19 cellular contexts compared by ENCODE assay signal in the genomic region with DNA sequence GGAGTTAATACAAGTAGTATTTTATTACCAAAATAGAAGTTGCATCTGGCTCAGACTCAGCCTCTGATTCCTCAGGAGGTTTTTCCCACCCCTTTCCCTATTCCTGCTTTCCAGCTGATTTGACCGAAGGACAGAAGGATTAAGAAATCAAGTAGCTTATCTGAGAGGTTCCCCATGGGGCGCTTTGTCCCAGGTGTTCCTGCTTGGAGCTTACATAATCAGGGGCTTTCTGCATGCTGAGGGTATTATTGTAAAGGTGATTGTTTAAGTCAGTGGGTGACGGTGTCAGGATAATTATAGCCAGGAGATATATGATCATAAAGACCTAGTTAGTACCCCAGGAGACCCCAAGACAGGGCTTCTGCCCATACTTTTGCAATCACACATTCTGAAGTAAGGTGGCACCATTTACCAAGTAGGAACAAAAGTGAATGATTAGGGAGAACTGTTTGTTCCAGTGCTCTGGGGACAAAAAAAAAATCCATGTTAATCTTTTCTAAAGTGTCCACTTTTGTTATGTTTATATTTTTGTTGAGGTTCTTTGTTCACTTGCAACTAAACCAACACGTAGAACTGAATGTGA.
DNase-seq lines count a peak whose midpoint lies in the region; TF ChIP-seq lines count a peak whose summit lies in the region.
"Had no signal": no experiment of that assay in that cellular context is flagged by ENCODE, and none has a peak within 500 bp of the region (broad histone marks: within the 10 kb centered on the region; RNA-seq: fewer than 3 reads in every experiment).

No MANE protein-coding gene starts in this region.

- H2AFZ ChIP-seq in H9 (ENCODE audit: low read length) (no peak overlapping the region), neuronal stem cell (ENCODE audit: low read length) (no peak overlapping the region)

- peaks cover 0 to under 1% of the 10 kb centered on the region in 2 experiments; a peak in 2 of 5 replicates for H3K9me3 Mint-ChIP-seq in H9
- H3K9me3 Mint-ChIP-seq: activated naive CD4-positive, alpha-beta T cell treated with anti-CD3 and anti-CD28 coated beads, Interleukin-2, amount 10 ng/mL, durations not matched to agents 7 days and 5 days had no signal

- H3K9me3 ChIP-seq in H9 (ENCODE audit: control insufficient read depth, low read depth, low read length) (no peaks in the 10 kb centered on the region), neuronal stem cell (replicated peaks in 1 of 2; ENCODE audit: control insufficient read depth in 2 of 2, insufficient read depth in 1 of 2, low read depth in 1 of 2, low read length in 2 of 2) (no peaks in the 10 kb centered on the region)
- H3K9me3 ChIP-seq: ascending aorta, right atrium auricular region had no signal

- H4K8ac ChIP-seq in H9 (replicated peaks; ENCODE audit: insufficient read length, low read depth, low read length): no peak overlapping the region
- H4K8ac ChIP-seq in neuronal stem cell (ENCODE audit: low read depth, low read length): no peak overlapping the region

- no peak overlapping the region for H2AK5ac ChIP-seq in H9 (ENCODE audit: insufficient read length, low read length)
- no peak overlapping the region for H2AK5ac ChIP-seq in neuronal stem cell (ENCODE audit: low read depth, low read length)

- H3T11ph ChIP-seq in H9 (ENCODE audit: low read length): no peak overlapping the region

- no CpG with 5 or more reads among the region's 4 CpGs for WGBS in H9 (ENCODE audit: extremely low coverage, insufficient read length, low lambda C conversion rate)
- no CpG with 5 or more reads among the region's 4 CpGs for WGBS in neuronal stem cell (ENCODE audit: extremely low coverage in 2 of 2, insufficient read length in 2 of 2, insufficient replicate concordance in 1 of 2), 2 donors

- no peak overlapping the region for H2BK20ac ChIP-seq in H9 (ENCODE audit: low read depth, low read length, poor library complexity, severe bottlenecking)

- H4K91ac ChIP-seq in H9 (ENCODE audit: insufficient read length, low read depth, low read length) (no peak overlapping the region), neuronal stem cell (ENCODE audit: low read depth, low read length, poor library complexity) (no peak overlapping the region)

- H3K18ac ChIP-seq in H9 (ENCODE audit: insufficient read length, low read depth, low read length): no peak overlapping the region
- H3K18ac ChIP-seq in neuronal stem cell (ENCODE audit: low read length): no peak overlapping the region

- intact Hi-C loops in dorsolateral prefrontal cortex (cut with DNase I): no loop called here

- H3K56ac ChIP-seq in H9 (ENCODE audit: insufficient read length, low read depth, low read length): no peak overlapping the region

- TF ChIP-seq CTCF in H9 (conservative IDR thresholded peaks at IDR 0.05) (peak; percentile 46), dorsolateral prefrontal cortex (IDR thresholded peaks at IDR 0.05 in 54 of 56, conservative IDR thresholded peaks at IDR 0.05 in 2 of 56; ENCODE audit: low read depth in 1 of 56, partially characterized antibody in 56 of 56) (peak in 33 of 56 donors; percentile 6 to 60 (median 29))

- H2BK15ac ChIP-seq in H9 (ENCODE audit: low read depth, low read length): no peak overlapping the region
- H2BK15ac ChIP-seq in neuronal stem cell (ENCODE audit: low read length): no peak overlapping the region

- H3K4ac ChIP-seq in H9 (ENCODE audit: low read depth, low read length): no peak overlapping the region
- no peak overlapping the region for H3K4ac ChIP-seq in neuronal stem cell (ENCODE audit: low read length)

- H3K36me3 Mint-ChIP-seq in H9 (ENCODE audit: insufficient read depth in 1 of 3, low read depth in 3 of 3): no peaks in the 10 kb centered on the region
- H3K36me3 Mint-ChIP-seq: activated CD4-positive, alpha-beta memory T cell treated with anti-CD3 and anti-CD28 coated beads for 36 hours; activated naive CD4-positive, alpha-beta T cell treated with anti-CD3 and anti-CD28 coated beads, Interleukin-2, amount 10 ng/mL, durations not matched to agents 7 days and 5 days; mesothelial cell of epicardium; stimulated activated memory B cell treated with anti-CD40 and anti-IgM and Interleukin-4, amounts not matched to agents 10 μg/mL and 1 μg/mL and 100 μg/mL, for 72 hours had no signal

- H3K4me3 Mint-ChIP-seq in H9: no peak overlapping the region
- H3K4me3 Mint-ChIP-seq: activated CD4-positive, alpha-beta memory T cell treated with anti-CD3 and anti-CD28 coated beads for 36 hours; activated naive CD4-positive, alpha-beta T cell treated with anti-CD3 and anti-CD28 coated beads, Interleukin-2, amount 10 ng/mL, durations not matched to agents 7 days and 5 days; mesothelial cell of epicardium; stimulated activated memory B cell treated with anti-CD40 and anti-IgM and Interleukin-4, amounts not matched to agents 10 μg/mL and 1 μg/mL and 100 μg/mL, for 72 hours had no signal

- H3K14ac ChIP-seq in H9 (ENCODE audit: insufficient read depth, low read length): no peak overlapping the region
- H3K14ac ChIP-seq in neuronal stem cell (ENCODE audit: low read length): no peak overlapping the region

- no peaks in the 10 kb centered on the region for H3K23me2 ChIP-seq in H9 (ENCODE audit: insufficient read length, low read depth, low read length, poor library complexity, severe bottlenecking)

- H3K9ac ChIP-seq in H9 (ENCODE audit: extremely low read depth, insufficient read length, low read length) (no peak overlapping the region), neuronal stem cell (ENCODE audit: low read depth, low read length, poor library complexity) (no peak overlapping the region)

- H3K4me1 ChIP-seq in H9 (ENCODE audit: insufficient read depth, low read length) (peaks cover 3% of the 10 kb centered on the region; the same call in 1 of the 2 replicates), neuronal stem cell (ENCODE audit: control insufficient read depth in 2 of 2, insufficient read depth in 1 of 2, low read depth in 1 of 2, low read length in 2 of 2) (peaks cover 0 to 6% of the 10 kb centered on the region in 2 donors)
- H3K4me1 ChIP-seq: right atrium auricular region had no signal

- H4K5ac ChIP-seq in H9 (ENCODE audit: insufficient read length, low read depth, low read length): no peak overlapping the region

- no peaks in the 10 kb centered on the region for H3K27me3 ChIP-seq in H9 (ENCODE audit: insufficient read depth, low read length)
- no peaks in the 10 kb centered on the region for H3K27me3 ChIP-seq in dorsolateral prefrontal cortex
- no peaks in the 10 kb centered on the region for H3K27me3 ChIP-seq in neuronal stem cell (ENCODE audit: control insufficient read depth in 3 of 3, insufficient read depth in 3 of 3, low read depth in 1 of 3, low read length in 3 of 3)
- H3K27me3 ChIP-seq: ascending aorta, right atrium auricular region had no signal

- no peaks in the 10 kb centered on the region for H4K20me1 ChIP-seq in H9 (ENCODE audit: control insufficient read depth, insufficient read depth, insufficient read length)

- H3K4me3 ChIP-seq in dorsolateral prefrontal cortex: no peak overlapping the region
- no peak overlapping the region for H3K4me3 ChIP-seq in neuronal stem cell (ENCODE audit: low read length in 2 of 2)
- H3K4me3 ChIP-seq: ascending aorta, right atrium auricular region had no signal

- H3K79me1 ChIP-seq in H9 (ENCODE audit: insufficient read depth, low read depth, low read length, poor library complexity, severe bottlenecking) (no peaks in the 10 kb centered on the region), neuronal stem cell (ENCODE audit: low read depth, low read length) (no peaks in the 10 kb centered on the region)

- no peak for DNase-seq in H9
- peak; percentile 71 for DNase-seq in NCI-H2171 treated with DMSO at 0.1 percent for 48 hours (lab: John Stamatoyannopoulos, UW)
- DNase-seq in dorsolateral prefrontal cortex: no peak
- DNase-seq in neuronal stem cell (ENCODE audit: low spot score): peak; percentile 49
- no peak for DNase-seq in activated CD4-positive, alpha-beta T cell treated with anti-CD3 and anti-CD28 coated beads, Interleukin-2, amount 50 U/mL, for 48 hours
- no peak for DNase-seq in activated CD4-positive, alpha-beta T cell treated with anti-CD3 and anti-CD28 coated beads for 1 hour
- no peak for DNase-seq in NCI-H187 (lab: John Stamatoyannopoulos, UW)
- DNase-seq in activated naive CD4-positive, alpha-beta T cell (lab: John Stamatoyannopoulos, UW): no peak
- DNase-seq: activated CD4-positive, alpha-beta memory T cell treated with anti-CD3 and anti-CD28 coated beads for 36 hours; activated naive CD4-positive, alpha-beta T cell treated with anti-CD3 and anti-CD28 coated beads, Interleukin-2, amount 10 ng/mL, durations not matched to agents 7 days and 5 days; AML-193; left cardiac atrium; NCI-H2029; RPMI8226; stimulated activated CD4-positive, alpha-beta T cell treated with anti-CD3 and anti-CD28 coated beads, Interleukin-15, amount 100 ng/mL, for 24 hours had no signal

- H3K79me2 ChIP-seq in H9 (ENCODE audit: insufficient read depth, low read length): no peaks in the 10 kb centered on the region

- H3K27ac ChIP-seq in H9 (ENCODE audit: insufficient read length, low read depth, low read length) (no peak overlapping the region), dorsolateral prefrontal cortex (no peak overlapping the region), neuronal stem cell (replicated peaks; ENCODE audit: low read length) (no peak overlapping the region)
- H3K27ac ChIP-seq: ascending aorta, right atrium auricular region had no signal

- H2BK12ac ChIP-seq in H9 (ENCODE audit: insufficient read length, low read depth, low read length) (no peak overlapping the region), neuronal stem cell (ENCODE audit: low read length) (no peak overlapping the region)

- peaks cover 87% of the 10 kb centered on the region for H3K27me3 Mint-ChIP-seq in H9 (ENCODE audit: low read depth)
- H3K27me3 Mint-ChIP-seq: activated CD4-positive, alpha-beta memory T cell treated with anti-CD3 and anti-CD28 coated beads for 36 hours; activated naive CD4-positive, alpha-beta T cell treated with anti-CD3 and anti-CD28 coated beads, Interleukin-2, amount 10 ng/mL, durations not matched to agents 7 days and 5 days; stimulated activated memory B cell treated with anti-CD40 and anti-IgM and Interleukin-4, amounts not matched to agents 10 μg/mL and 1 μg/mL and 100 μg/mL, for 72 hours had no signal

- H3K4me2 ChIP-seq in H9 (ENCODE audit: insufficient read depth, insufficient read length, low read length): no peak overlapping the region
- H3K4me2 ChIP-seq in neuronal stem cell (ENCODE audit: insufficient read depth, low read length, poor library complexity, severe bottlenecking): no peak overlapping the region

- H2BK5ac ChIP-seq in H9 (ENCODE audit: insufficient read length, low read length) (no peak overlapping the region), neuronal stem cell (ENCODE audit: low read length) (no peak overlapping the region)

- H3K27ac Mint-ChIP-seq in H9: no peak overlapping the region
- H3K27ac Mint-ChIP-seq: activated CD4-positive, alpha-beta memory T cell treated with anti-CD3 and anti-CD28 coated beads for 36 hours; activated naive CD4-positive, alpha-beta T cell treated with anti-CD3 and anti-CD28 coated beads, Interleukin-2, amount 10 ng/mL, durations not matched to agents 7 days and 5 days; mesothelial cell of epicardium; stimulated activated memory B cell treated with anti-CD40 and anti-IgM and Interleukin-4, amounts not matched to agents 10 μg/mL and 1 μg/mL and 100 μg/mL, for 72 hours had no signal

- H3K23ac ChIP-seq in H9 (ENCODE audit: insufficient read length, low read depth, low read length): no peak overlapping the region
- no peak overlapping the region for H3K23ac ChIP-seq in neuronal stem cell (ENCODE audit: low read depth, low read length, poor library complexity)

- H3K36me3 ChIP-seq in neuronal stem cell (replicated peaks in 1 of 2; ENCODE audit: control insufficient read depth in 2 of 2, insufficient read depth in 2 of 2, low read length in 2 of 2): no peaks in the 10 kb centered on the region
- H3K36me3 ChIP-seq: ascending aorta, right atrium auricular region had no signal

- peaks cover 23 to 44% of the 10 kb centered on the region in 2 experiments for H3K4me1 Mint-ChIP-seq in H9
- H3K4me1 Mint-ChIP-seq: activated naive CD4-positive, alpha-beta T cell treated with anti-CD3 and anti-CD28 coated beads, Interleukin-2, amount 10 ng/mL, durations not matched to agents 7 days and 5 days; stimulated activated memory B cell treated with anti-CD40 and anti-IgM and Interleukin-4, amounts not matched to agents 10 μg/mL and 1 μg/mL and 100 μg/mL, for 72 hours had no signal

- H2BK120ac ChIP-seq in H9 (ENCODE audit: low read depth, low read length, poor library complexity, severe bottlenecking): no peak overlapping the region
- no peak overlapping the region for H2BK120ac ChIP-seq in neuronal stem cell (ENCODE audit: low read depth, low read length)

Comparison
In these comparisons a context has a peak if more than half of its experiments do, and no peak if none do; other contexts are left out.
1. DNase-seq: peak in NCI-H2171 treated with DMSO at 0.1 percent for 48 hours (single experiment) and neuronal stem cell (single experiment); none in H9 (single experiment), dorsolateral prefrontal cortex (0 of 10), activated CD4-positive, alpha-beta T cell treated with anti-CD3 and anti-CD28 coated beads, Interleukin-2, amount 50 U/mL, for 48 hours (0 of 2), activated CD4-positive, alpha-beta T cell treated with anti-CD3 and anti-CD28 coated beads for 1 hour (single experiment), NCI-H187 (0 of 2) and activated naive CD4-positive, alpha-beta T cell (0 of 4).